Comparison of ENCODE assay signal across 11 cellular contexts in genomic region chr5:1502046-1502736, GRCh38. TPM values are rescaled to one million over a fixed set of nuclear protein-coding genes. Genes with fewer than 3 reads are reported as not detected.
A peak's percentile ranks its signal among the peaks of the same experiment; 100 is the strongest.
DNase-seq lines count a peak whose midpoint lies in the region; ATAC-seq and TF ChIP-seq lines count a peak whose summit lies in the region.
"Had no signal": no experiment of that assay in that cellular context is flagged by ENCODE, and none has a peak within 500 bp of the region (broad histone marks: within the 10 kb centered on the region; RNA-seq: fewer than 3 reads in every experiment).

No MANE protein-coding gene starts in this region.

- H3K27me3 Mint-ChIP-seq in activated T-cell treated with anti-CD3 and anti-CD28 coated beads, Interleukin-2, amount 50 U/mL, for 4 hours (ENCODE audit: low read depth): no peaks in the 10 kb centered on the region
- H3K27me3 Mint-ChIP-seq in activated T-cell treated with anti-CD3 and anti-CD28 coated beads, Interleukin-2, amount 50 U/mL, for 24 hours: no peaks in the 10 kb centered on the region

- no peak overlapping the region for H3K27ac ChIP-seq in tibial artery
- H3K27ac ChIP-seq: gastrocnemius medialis had no signal

- H3K9me3 Mint-ChIP-seq in activated T-cell treated with anti-CD3 and anti-CD28 coated beads, Interleukin-2, amount 50 U/mL, for 4 hours: no peaks in the 10 kb centered on the region
- H3K9me3 Mint-ChIP-seq in activated T-cell treated with anti-CD3 and anti-CD28 coated beads, Interleukin-2, amount 50 U/mL, for 24 hours: no peaks in the 10 kb centered on the region

- TF ChIP-seq CTCF in fibroblast of villous mesenchyme (IDR thresholded peaks at IDR 0.05; ENCODE audit: insufficient read depth, low read depth, low read length) (no peak), tibial artery (IDR thresholded peaks at IDR 0.05) (no peak)

- ATAC-seq in activated T-cell treated with anti-CD3 and anti-CD28 coated beads, Interleukin-2, amount 50 U/mL, for 4 hours: peak; percentile 47 to 56
- ATAC-seq: gastrocnemius medialis had no signal

- peaks cover 7% of the 10 kb centered on the region for H3K36me3 Mint-ChIP-seq in activated T-cell treated with anti-CD3 and anti-CD28 coated beads, Interleukin-2, amount 50 U/mL, for 4 hours (ENCODE audit: insufficient read depth)
- peaks cover 47% of the 10 kb centered on the region for H3K36me3 Mint-ChIP-seq in activated T-cell treated with anti-CD3 and anti-CD28 coated beads, Interleukin-2, amount 50 U/mL, for 24 hours (ENCODE audit: low read depth)

- H3K27ac Mint-ChIP-seq in activated T-cell treated with anti-CD3 and anti-CD28 coated beads, Interleukin-2, amount 50 U/mL, for 24 hours: no peak overlapping the region

- peaks cover 0 to 18% (median 0%) of the 10 kb centered on the region in 3 donors for H3K36me3 ChIP-seq in tibial artery
- H3K36me3 ChIP-seq: gastrocnemius medialis had no signal

- peaks cover 44% of the 10 kb centered on the region for H3K4me1 Mint-ChIP-seq in activated T-cell treated with anti-CD3 and anti-CD28 coated beads, Interleukin-2, amount 50 U/mL, for 4 hours (ENCODE audit: low read depth)
- H3K4me1 Mint-ChIP-seq in activated T-cell treated with anti-CD3 and anti-CD28 coated beads, Interleukin-2, amount 50 U/mL, for 24 hours (ENCODE audit: low read depth): peaks cover 45% of the 10 kb centered on the region

- H3K9me3 ChIP-seq in tibial artery: no peaks in the 10 kb centered on the region
- H3K9me3 ChIP-seq: gastrocnemius medialis had no signal

- H3K4me3 ChIP-seq in fibroblast of villous mesenchyme (ENCODE audit: low read depth, low read length) (no peak overlapping the region), tibial artery (no peak overlapping the region)
- H3K4me3 ChIP-seq: gastrocnemius medialis had no signal

- H3K27me3 ChIP-seq in tibial artery: no peaks in the 10 kb centered on the region
- H3K27me3 ChIP-seq: gastrocnemius medialis had no signal

- H3K4me3 Mint-ChIP-seq in activated T-cell treated with anti-CD3 and anti-CD28 coated beads, Interleukin-2, amount 50 U/mL, for 4 hours: no peak overlapping the region
- no peak overlapping the region for H3K4me3 Mint-ChIP-seq in activated T-cell treated with anti-CD3 and anti-CD28 coated beads, Interleukin-2, amount 50 U/mL, for 24 hours

- peaks cover 0 to 33% (median 16%) of the 10 kb centered on the region in 4 donors for H3K4me1 ChIP-seq in tibial artery

- no peak for DNase-seq in activated T-cell treated with anti-CD3 and anti-CD28 coated beads, Interleukin-2, amount 50 U/mL, for 4 hours
- DNase-seq in activated T-cell treated with anti-CD3 and anti-CD28 coated beads, Interleukin-2, amount 50 U/mL, for 24 hours: no peak
- DNase-seq in NOMO-1 treated with dmso at 0.1 percent for 144 hours (lab: John Stamatoyannopoulos, UW; ENCODE audit: unreplicated experiment) (peak; percentile 98), fibroblast of villous mesenchyme (ENCODE audit: low read depth) (peak; percentile 46), tibial artery (peak; percentile 58 to 79), anterior cingulate cortex (lab: John Stamatoyannopoulos, UW) (no peak), NCI-H82 treated with DMSO at 0.1 percent for 48 hours (lab: John Stamatoyannopoulos, UW; ENCODE audit: unreplicated experiment) (no peak), dedifferentiated amniotic fluid mesenchymal stem cell (ENCODE audit: extremely low spot score) (no peak)
- DNase-seq: activated effector memory CD4-positive, alpha-beta T cell treated with Interleukin-2 at 50 U/mL for 16 hours; NCI-H187 had no signal

- intact Hi-C loops in tibial artery (cut with DNase I; ENCODE audit: low total_unique reads): no loop called here

RNA-seq across cellular contexts. Expression of gene LPCAT1, which starts 21.6 kb away (rescaled TPM):
- 10 to 100 TPM; 60.6 to 76.8 (median 65.7) TPM for total RNA-seq in activated T-cell treated with anti-CD3 and anti-CD28 coated beads, Interleukin-2, amount 50 U/mL, for 4 hours
- 35.8 and 57.4 TPM in 2 replicates for total RNA-seq in fibroblast of villous mesenchyme

RNA-seq across cellular contexts. Expression of gene SLC6A3, which starts 57.0 kb away (rescaled TPM):
- total RNA-seq in activated T-cell treated with anti-CD3 and anti-CD28 coated beads, Interleukin-2, amount 50 U/mL, for 4 hours: not detected
- total RNA-seq in fibroblast of villous mesenchyme: not detected in 2 replicates
- total RNA-seq: gastrocnemius medialis had no signal

Comparison
In these comparisons a context has a peak if more than half of its experiments do, and no peak if none do; other contexts are left out.
1. DNase-seq: peak in NOMO-1 treated with dmso at 0.1 percent for 144 hours (single experiment), fibroblast of villous mesenchyme (single experiment) and tibial artery (2 of 2); none in activated T-cell treated with anti-CD3 and anti-CD28 coated beads, Interleukin-2, amount 50 U/mL, for 4 hours (single experiment), activated T-cell treated with anti-CD3 and anti-CD28 coated beads, Interleukin-2, amount 50 U/mL, for 24 hours (single experiment), anterior cingulate cortex (0 of 58), NCI-H82 treated with DMSO at 0.1 percent for 48 hours (single experiment) and dedifferentiated amniotic fluid mesenchymal stem cell (single experiment).